Comparison of ENCODE assay signal across 16 cellular contexts in the genomic region with DNA sequence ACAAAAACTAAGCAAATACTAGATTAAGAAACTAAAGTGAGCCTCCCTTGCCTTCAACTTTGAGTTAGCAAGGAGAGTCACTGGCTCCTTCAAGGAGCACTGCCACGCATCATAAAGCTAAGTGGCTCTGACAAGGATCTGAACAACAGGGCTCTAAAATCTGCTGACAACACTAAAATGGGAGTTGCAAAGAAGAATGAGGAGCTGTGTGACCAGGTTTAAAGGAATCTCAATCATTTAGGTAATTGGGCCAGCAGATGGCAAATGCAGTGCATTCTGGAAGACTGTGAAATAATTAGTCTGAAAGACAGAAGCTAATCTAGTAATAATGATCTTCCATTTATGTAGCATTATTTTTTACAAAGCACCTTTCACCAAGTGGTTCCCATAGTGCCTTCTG.
DNase-seq lines count a peak whose midpoint lies in the region; ATAC-seq, FAIRE-seq and TF ChIP-seq lines count a peak whose summit lies in the region.
"Had no signal": no experiment of that assay in that cellular context is flagged by ENCODE, and none has a peak within 500 bp of the region (broad histone marks: within the 10 kb centered on the region; RNA-seq: fewer than 3 reads in every experiment).

No MANE protein-coding gene starts in this region.

- H3K36me3 Mint-ChIP-seq in activated naive CD4-positive, alpha-beta T cell treated with anti-CD3 and anti-CD28 coated beads, Interleukin-2, amount 50 U/mL, for 72 hours: peaks cover 0 to 4% of the 10 kb centered on the region in 2 donors

- H3K4me3 ChIP-seq in foreskin fibroblast (ENCODE audit: low read depth in 1 of 2, low read length in 2 of 2) (no peak overlapping the region), retinal pigment epithelial cell (ENCODE audit: low read length) (no peak overlapping the region), OCI-LY7 (ENCODE audit: low read depth, low read length, poor library complexity, severe bottlenecking) (no peak overlapping the region)
- H3K4me3 ChIP-seq: breast epithelium had no signal

- H3K9me3 Mint-ChIP-seq in activated naive CD4-positive, alpha-beta T cell treated with anti-CD3 and anti-CD28 coated beads, Interleukin-2, amount 50 U/mL, for 72 hours: peaks cover 16 to 20% of the 10 kb centered on the region in 2 donors

- H2AFZ ChIP-seq in OCI-LY7 (ENCODE audit: low read length): no peak overlapping the region

- no peaks in the 10 kb centered on the region for H4K20me1 ChIP-seq in OCI-LY7 (ENCODE audit: insufficient read depth, low read length)

- H3K27ac ChIP-seq in OCI-LY7 (ENCODE audit: low read depth, low read length, poor library complexity, severe bottlenecking): no peak overlapping the region
- H3K27ac ChIP-seq: breast epithelium, RWPE1 had no signal

- intact Hi-C loops in OCI-LY7 (cut with micrococcal nuclease; ENCODE audit: unreplicated experiment): no loop called here

- POLR2A ChIA-PET in OCI-LY7 (lab: Charles Lee): no interaction called here

- no peak for TF ChIP-seq CTCF in foreskin fibroblast (IDR thresholded peaks at IDR 0.05; ENCODE audit: low read depth, low read length)
- TF ChIP-seq CTCF in retinal pigment epithelial cell (conservative IDR thresholded peaks at IDR 0.05; ENCODE audit: low read depth, low read length): no peak
- TF ChIP-seq CTCF in OCI-LY7 (conservative IDR thresholded peaks at IDR 0.05; ENCODE audit: low read length): no peak

- no peaks in the 10 kb centered on the region for H3K9me2 ChIP-seq in OCI-LY7 (ENCODE audit: insufficient read depth, low read length)

- no peak overlapping the region for H3K4me2 ChIP-seq in OCI-LY7 (ENCODE audit: low read length)

- BruUV-seq in OCI-LY7 (replicated peaks; lab: Mats Ljungman, UMichigan): no TSS peak

- H3K9me3 ChIP-seq in OCI-LY7 (ENCODE audit: low read length): peaks cover 9% of the 10 kb centered on the region; the same call in 1 of the 2 replicates

- H3K4me1 ChIP-seq in OCI-LY7 (ENCODE audit: insufficient read depth, low read length, poor library complexity, severe bottlenecking): no peaks in the 10 kb centered on the region
- H3K4me1 ChIP-seq: breast epithelium had no signal

- DNase-seq in GM04503 (ENCODE audit: low read depth) (peak; percentile 19), RCC 7860 (ENCODE audit: low spot score) (peak; percentile 75), foreskin fibroblast (peak; percentile 35 to 60), retinal pigment epithelial cell (ENCODE audit: low read depth) (peak; percentile 97), 8988T (no peak), OCI-LY7 (ENCODE audit: low spot score) (no peak)
- no peak for DNase-seq in activated naive CD4-positive, alpha-beta T cell treated with anti-CD3 and anti-CD28 coated beads, Interleukin-2, amount 50 U/mL, for 72 hours (ENCODE audit: low spot score in 2 of 2)
- DNase-seq: activated CD4-positive, alpha-beta T cell treated with anti-CD3 and anti-CD28 coated beads, Interleukin-2, amount 50 U/mL, for 4 hours; activated effector memory CD4-positive, alpha-beta T cell treated with Interleukin-2 at 50 U/mL for 16 hours; COR-L47; hypothalamus; NCI-H1105; NCI-H446 treated with DMSO at 0.1 percent for 48 hours had no signal

- no peak overlapping the region for H3K27ac Mint-ChIP-seq in activated naive CD4-positive, alpha-beta T cell treated with anti-CD3 and anti-CD28 coated beads, Interleukin-2, amount 50 U/mL, for 72 hours

- H3K79me2 ChIP-seq in OCI-LY7 (ENCODE audit: insufficient read depth, low read depth, low read length): no peaks in the 10 kb centered on the region

- no peaks in the 10 kb centered on the region for H3K36me3 ChIP-seq in OCI-LY7 (ENCODE audit: insufficient read depth, low read length)
- H3K36me3 ChIP-seq: breast epithelium had no signal

- peak; percentile 87 for FAIRE-seq in RCC 7860 (lab: Jason Lieb, UNC)

- ATAC-seq in SK-N-SH treated with all-trans-retinoic acid at 6 μM for 48 hours: no peak
- ATAC-seq in activated naive CD4-positive, alpha-beta T cell treated with anti-CD3 and anti-CD28 coated beads, Interleukin-2, amount 50 U/mL, for 72 hours: no peak

- CTCF ChIA-PET in OCI-LY7 (lab: Charles Lee; ENCODE audit: unreplicated experiment): no interaction called here

TF ChIP-seq in SK-N-SH treated with all-trans-retinoic acid at 6 μM for 48 hours, 23 proteins besides CTCF, POLR2A, EP300 and RAD21:
- TF ChIP-seq TOX (CRISPR knock-in tag; IDR thresholded peaks at IDR 0.05; ENCODE audit: borderline replicate concordance): no peak
- TF ChIP-seq ESRRG (CRISPR knock-in tag; IDR thresholded peaks at IDR 0.05): no peak
- TF ChIP-seq POU6F1 (CRISPR knock-in tag; IDR thresholded peaks at IDR 0.05; ENCODE audit: borderline replicate concordance, low read depth): no peak
- TF ChIP-seq CSRNP3 (CRISPR knock-in tag; IDR thresholded peaks at IDR 0.05): no peak

Comparison
In these comparisons a context has a peak if more than half of its experiments do, and no peak if none do; other contexts are left out.
1. DNase-seq: peak in GM04503 (single experiment), RCC 7860 (single experiment), foreskin fibroblast (2 of 2) and retinal pigment epithelial cell (single experiment); none in 8988T (single experiment), OCI-LY7 (single experiment) and activated naive CD4-positive, alpha-beta T cell treated with anti-CD3 and anti-CD28 coated beads, Interleukin-2, amount 50 U/mL, for 72 hours (0 of 2).